In the genomic region with DNA sequence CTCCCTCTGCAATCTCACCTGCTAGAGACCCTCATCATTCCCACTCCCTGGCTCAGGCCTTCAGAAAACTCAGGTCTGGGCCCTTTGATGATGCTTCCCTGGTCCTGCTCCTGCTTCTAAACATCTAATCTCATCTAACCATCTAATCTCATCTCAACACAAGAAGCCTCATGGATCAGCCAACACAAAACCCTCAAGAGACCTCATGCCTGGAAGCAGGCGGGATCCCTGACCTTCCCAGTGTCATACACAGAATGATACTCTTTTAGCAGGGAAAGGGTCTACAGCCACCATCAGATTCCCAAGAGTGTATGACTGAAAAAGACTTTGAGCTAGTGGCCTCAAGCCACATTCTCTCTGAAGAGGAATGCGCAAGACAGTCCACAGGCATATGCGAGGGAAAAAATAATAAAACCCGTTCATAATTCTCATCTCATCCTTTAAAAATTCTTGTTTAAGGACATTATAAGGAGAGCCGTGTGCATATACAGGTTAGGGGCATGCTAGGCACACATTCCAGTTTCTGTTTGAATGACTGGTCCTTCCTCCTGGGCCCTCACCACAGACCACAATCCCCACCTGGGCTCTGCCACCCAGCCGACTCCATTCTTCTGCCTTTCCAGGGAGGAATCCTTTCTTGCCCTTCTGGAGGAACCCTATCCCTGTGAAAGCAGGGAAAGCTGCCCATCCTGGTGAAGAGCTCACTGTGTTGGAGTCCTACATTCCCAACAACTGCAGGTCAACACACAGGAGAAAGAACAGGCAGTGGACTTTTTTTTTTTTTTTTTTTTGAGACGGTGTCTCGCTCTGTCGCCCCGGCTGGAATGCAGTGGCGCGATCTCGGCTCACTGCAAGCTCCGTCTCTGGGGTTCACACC, we compare ENCODE assay signal across 10 cellular contexts. TPM values are rescaled to one million over a fixed set of nuclear protein-coding genes. Genes with fewer than 3 reads are reported as not detected.
A peak's percentile ranks its signal among the peaks of the same experiment; 100 is the strongest.
DNase-seq lines count a peak whose midpoint lies in the region; FAIRE-seq and TF ChIP-seq lines count a peak whose summit lies in the region.
"Had no signal": no experiment of that assay in that cellular context is flagged by ENCODE, and none has a peak within 500 bp of the region (broad histone marks: within the 10 kb centered on the region; RNA-seq: fewer than 3 reads in every experiment).

No MANE protein-coding gene starts in this region.

- CTCF ChIA-PET in Calu3 (lab: Charles Lee): interaction anchor here (0.7 to 1.2 kb wide), 3 partner anchors 33 to 339 kb away, joined by 3 to 5 read pairs (median 3); no protein-coding TSS in a partner anchor

- peaks cover 27 to 37% of the 10 kb centered on the region in 2 donors for H3K36me3 ChIP-seq in duodenal mucosa (ENCODE audit: control insufficient read depth in 1 of 2, insufficient read depth in 2 of 2, low read length in 2 of 2)
- H3K36me3 ChIP-seq in neural progenitor cell: peaks cover 10% of the 10 kb centered on the region

- peak; percentile 50 for DNase-seq in Calu3
- peak; percentile 3 for DNase-seq in MV-4-11 (lab: John Stamatoyannopoulos, UW)
- DNase-seq in neural progenitor cell (ENCODE audit: low spot score): no peak
- DNase-seq in GM19239 (ENCODE audit: insufficient read length, low spot score): no peak
- DNase-seq in activated gamma-delta T cell (lab: John Stamatoyannopoulos, UW): no peak
- DNase-seq in NCI-H345 treated with DMSO at 0.1 percent for 48 hours (lab: John Stamatoyannopoulos, UW; ENCODE audit: unreplicated experiment): no peak
- DNase-seq in COLO668 (lab: John Stamatoyannopoulos, UW; ENCODE audit: unreplicated experiment): no peak
- DNase-seq: activated CD4-positive, CD25-positive, alpha-beta regulatory T cell treated with anti-CD3 and anti-CD28 coated beads, Interleukin-2, amount 50 U/mL, for 72 hours had no signal

- no peak for TF ChIP-seq CTCF in Calu3 (IDR thresholded peaks at IDR 0.05; ENCODE audit: unreplicated experiment)
- TF ChIP-seq CTCF in neural progenitor cell (IDR thresholded peaks at IDR 0.05): no peak

- H3K9me3 ChIP-seq in duodenal mucosa (ENCODE audit: control insufficient read depth in 1 of 2, low read length in 2 of 2) (no peaks in the 10 kb centered on the region), neural progenitor cell (ENCODE audit: low read depth) (no peaks in the 10 kb centered on the region)

- H3F3A ChIP-seq in neural progenitor cell (ENCODE audit: low read depth): peaks cover 10% of the 10 kb centered on the region

- H3K79me2 ChIP-seq in neural progenitor cell (ENCODE audit: low read depth): peaks cover 65% of the 10 kb centered on the region

- no TSS peak for BruUV-seq in Calu3 (replicated peaks; lab: Mats Ljungman, UMichigan)

- H3K4me3 Mint-ChIP-seq in Calu3 (ENCODE audit: low read depth, unreplicated experiment): peak overlapping the region; percentile 76
- peak overlapping the region; percentile 95 for H3K4me3 Mint-ChIP-seq in neural progenitor cell

- H3K27me3 ChIP-seq in duodenal mucosa (ENCODE audit: control insufficient read depth in 1 of 2, insufficient read depth in 2 of 2, low read length in 2 of 2) (no peaks in the 10 kb centered on the region), neural progenitor cell (peaks cover 5% of the 10 kb centered on the region)

- H2AFZ ChIP-seq in neural progenitor cell (replicated peaks): no peak overlapping the region

- peaks cover 86% of the 10 kb centered on the region for H3K36me3 Mint-ChIP-seq in Calu3 (ENCODE audit: insufficient read depth, unreplicated experiment)
- H3K36me3 Mint-ChIP-seq in neural progenitor cell: peaks cover 23% of the 10 kb centered on the region

- H3K4me2 ChIP-seq in neural progenitor cell: peak overlapping the region; percentile 95

- no peak for FAIRE-seq in GM19239 (lab: Jason Lieb, UNC)

- H3K27me3 Mint-ChIP-seq in Calu3 (ENCODE audit: unreplicated experiment): no peaks in the 10 kb centered on the region
- peaks cover 4% of the 10 kb centered on the region for H3K27me3 Mint-ChIP-seq in neural progenitor cell (ENCODE audit: insufficient read depth, low read depth)

- H3K27ac ChIP-seq in duodenal mucosa (ENCODE audit: low read depth, low read length): no peak overlapping the region
- H3K27ac ChIP-seq in neural progenitor cell: no peak overlapping the region

- H3K4me3 ChIP-seq in duodenal mucosa (ENCODE audit: low read depth in 1 of 2, low read length in 2 of 2) (peak overlapping the region; percentile 50 to 55), neural progenitor cell (peak overlapping the region; percentile 75)

- H3K27ac Mint-ChIP-seq in Calu3 (ENCODE audit: unreplicated experiment): peak overlapping the region; percentile 82
- H3K27ac Mint-ChIP-seq in neural progenitor cell: no peak overlapping the region

- H3K4me1 ChIP-seq in duodenal mucosa (ENCODE audit: control insufficient read depth in 1 of 2, insufficient read depth in 2 of 2, low read length in 2 of 2) (peaks cover 27 to 40% of the 10 kb centered on the region in 2 donors), neural progenitor cell (peaks cover 22% of the 10 kb centered on the region)

- H3K9me3 Mint-ChIP-seq in Calu3 (ENCODE audit: low read depth, unreplicated experiment): no peaks in the 10 kb centered on the region
- H3K9me3 Mint-ChIP-seq in neural progenitor cell: no peaks in the 10 kb centered on the region

- H3K4me1 Mint-ChIP-seq in Calu3 (ENCODE audit: low read depth, unreplicated experiment) (peaks cover 35% of the 10 kb centered on the region), neural progenitor cell (peaks cover 29% of the 10 kb centered on the region)

- H4K20me1 ChIP-seq in neural progenitor cell (ENCODE audit: low read depth): peaks cover 56% of the 10 kb centered on the region

- H3K9ac ChIP-seq in duodenal mucosa (ENCODE audit: low read depth in 1 of 2, low read length in 2 of 2) (peak overlapping the region; percentile 22 to 36), neural progenitor cell (no peak overlapping the region)

- intact Hi-C loops in Calu3 (cut with micrococcal nuclease; ENCODE audit: unreplicated experiment): loop anchor here (1.0 to 10.0 kb wide), 3 partner anchors 76 to 339 kb away; no protein-coding TSS in a partner anchor

RNA-seq across cellular contexts. Expression of a gene that starts 2.2 kb away (rescaled TPM):
- total RNA-seq in Calu3 (2022): 62.3 and 63.8 TPM in 2 replicates
- total RNA-seq in neural progenitor cell (ENCODE audit: low replicate concordance): 12.4 and 22.3 TPM in 2 replicates

RNA-seq across cellular contexts. Expression of a gene that starts 44.0 kb away (rescaled TPM):
- total RNA-seq in Calu3 (2022) (not detected in 2 replicates), neural progenitor cell (ENCODE audit: low replicate concordance) (not detected in 2 replicates)
- total RNA-seq: omental fat pad had no signal

RNA-seq across cellular contexts. Expression of a gene that starts 50.4 kb away (rescaled TPM):
- total RNA-seq in Calu3 (2022) (1.1 and 1.3 TPM in 2 replicates), neural progenitor cell (ENCODE audit: low replicate concordance) (0.09 and 0.34 TPM in 2 replicates)

Comparison
In these comparisons a context has a peak if more than half of its experiments do, and no peak if none do; other contexts are left out.
1. DNase-seq: peak in Calu3 (single experiment) and MV-4-11 (single experiment); none in neural progenitor cell (single experiment), GM19239 (single experiment), activated gamma-delta T cell (single experiment), NCI-H345 treated with DMSO at 0.1 percent for 48 hours (single experiment) and COLO668 (single experiment).